ENCODE assay signal across 26 cellular contexts in genomic region chr16:88536510-88536909, GRCh38. TPM values are rescaled to one million over a fixed set of nuclear protein-coding genes. Genes with fewer than 3 reads are reported as not detected.
DNase-seq lines count a peak whose midpoint lies in the region; ATAC-seq, FAIRE-seq and TF ChIP-seq lines count a peak whose summit lies in the region.
"Had no signal": no experiment of that assay in that cellular context is flagged by ENCODE, and none has a peak within 500 bp of the region (broad histone marks: within the 10 kb centered on the region; RNA-seq: fewer than 3 reads in every experiment).

No MANE protein-coding gene starts in this region.

- H3K4me3 ChIP-seq in right cardiac atrium (ENCODE audit: low read length) = no peak overlapping the region
- H3K4me3 ChIP-seq in heart right ventricle = no peak overlapping the region
- H3K4me3 ChIP-seq in kidney (ENCODE audit: low read length in 2 of 2) = no peak overlapping the region
- no peak overlapping the region for H3K4me3 ChIP-seq in gastroesophageal sphincter
- H3K4me3 ChIP-seq in gastrocnemius medialis = no peak overlapping the region
- H3K4me3 ChIP-seq: lower lobe of right lung, mucosa of descending colon, Peyer's patch, SJCRH30, upper lobe of right lung had no signal

- no peaks in the 10 kb centered on the region for H3K36me3 ChIP-seq in heart right ventricle
- H3K36me3 ChIP-seq in kidney (ENCODE audit: control insufficient read depth in 1 of 2, insufficient read depth in 2 of 2, low read length in 2 of 2) = no peaks in the 10 kb centered on the region
- H3K36me3 ChIP-seq in gastroesophageal sphincter = no peaks in the 10 kb centered on the region
- no peaks in the 10 kb centered on the region for H3K36me3 ChIP-seq in gastrocnemius medialis
- H3K36me3 ChIP-seq: lower lobe of right lung, Peyer's patch, SJCRH30, upper lobe of right lung had no signal

- no peaks in the 10 kb centered on the region for H3K9me3 ChIP-seq in right cardiac atrium (ENCODE audit: control insufficient read depth, low read length)
- no peaks in the 10 kb centered on the region for H3K9me3 ChIP-seq in heart right ventricle
- H3K9me3 ChIP-seq in kidney (ENCODE audit: control insufficient read depth in 1 of 2, low read length in 2 of 2) = no peaks in the 10 kb centered on the region
- no peaks in the 10 kb centered on the region for H3K9me3 ChIP-seq in gastroesophageal sphincter
- no peaks in the 10 kb centered on the region for H3K9me3 ChIP-seq in gastrocnemius medialis
- H3K9me3 ChIP-seq: lower lobe of right lung, mucosa of descending colon, Peyer's patch, SJCRH30, upper lobe of right lung had no signal

- no peak for TF ChIP-seq EP300 in gastroesophageal sphincter (IDR thresholded peaks at IDR 0.05)

- intact Hi-C loops in right cardiac atrium (cut with DNase I) = no loop called here
- intact Hi-C loops in heart right ventricle (cut with DNase I) = no loop called here
- intact Hi-C loops in kidney (cut with DNase I) = no loop called here
- intact Hi-C loops in gastrocnemius medialis (cut with DNase I; ENCODE audit: low total_unique reads) = no loop called here

- no peaks in the 10 kb centered on the region for H3K4me1 ChIP-seq in right cardiac atrium (ENCODE audit: control insufficient read depth, insufficient read depth, low read length)
- peaks cover 5 to 24% (median 10%) of the 10 kb centered on the region in 9 donors for H3K4me1 ChIP-seq in heart right ventricle
- peaks cover 0 to 13% of the 10 kb centered on the region in 2 donors for H3K4me1 ChIP-seq in kidney (ENCODE audit: control insufficient read depth in 1 of 2, insufficient read depth in 1 of 2, low read depth in 1 of 2, low read length in 2 of 2)
- peaks cover 0 to 30% (median 21%) of the 10 kb centered on the region in 3 donors for H3K4me1 ChIP-seq in gastroesophageal sphincter
- H3K4me1 ChIP-seq in gastrocnemius medialis = peaks cover 7 to 21% of the 10 kb centered on the region in 2 donors
- H3K4me1 ChIP-seq: SJCRH30 had no signal

- in situ Hi-C loops in gastrocnemius medialis (cut with MboI; ENCODE audit: low sequenced_read_pairs in 4 of 4) = no loop called here

- ATAC-seq in right cardiac atrium (no peak), heart right ventricle (no peak), gastroesophageal sphincter (no peak), gastrocnemius medialis (no peak)
- ATAC-seq: activated CD4-positive, CD25-positive, alpha-beta regulatory T cell treated with anti-CD3 and anti-CD28 coated beads, Interleukin-2, amount 50 U/mL, for 24 hours; activated naive CD8-positive, alpha-beta T cell treated with anti-CD3 and anti-CD28 coated beads, Interleukin-2, amount 50 U/mL, for 24 hours; lower lobe of right lung; mucosa of descending colon; sciatic nerve; upper lobe of right lung had no signal

- H3K27me3 ChIP-seq in right cardiac atrium (ENCODE audit: control insufficient read depth, insufficient read depth) = no peaks in the 10 kb centered on the region
- peaks cover 0 to 35% (median 33%) of the 10 kb centered on the region in 7 donors for H3K27me3 ChIP-seq in heart right ventricle
- H3K27me3 ChIP-seq in gastroesophageal sphincter = peaks cover 36% of the 10 kb centered on the region
- H3K27me3 ChIP-seq in gastrocnemius medialis = peaks cover 21 to 24% (median 24%) of the 10 kb centered on the region in 3 donors
- H3K27me3 ChIP-seq: SJCRH30 had no signal

- 91% methylated on average over 11 of the region's 11 CpGs for WGBS in right cardiac atrium
- 88 to 96% methylated on average over 11 of the region's 11 CpGs for WGBS in heart right ventricle, 2 donors
- 90% methylated on average over 4 of the region's 11 CpGs; no CpG with 5 or more reads in 1 of the 2 donors for WGBS in gastroesophageal sphincter (ENCODE audit: low coverage in 1 of 2), 2 donors

- TF ChIP-seq POLR2A in Raji (IDR thresholded peaks at IDR 0.05; ENCODE audit: insufficient read depth, low read depth, low read length) (peak; percentile 25; the same call in 1 of the 2 replicates), gastroesophageal sphincter (IDR thresholded peaks at IDR 0.05) (no peak), gastrocnemius medialis (IDR thresholded peaks at IDR 0.05) (no peak)

- H3K9ac ChIP-seq in kidney (ENCODE audit: low read length in 2 of 2) = no peak overlapping the region

- DNase-seq in right cardiac atrium = peak in 2 of 3 donors; percentile 34 to 52
- no peak for DNase-seq in heart right ventricle
- DNase-seq in kidney = peak; percentile 60
- no peak for DNase-seq in gastrocnemius medialis
- no peak for DNase-seq in islet precursor cell
- DNase-seq: activated CD8-positive, alpha-beta memory T cell treated with anti-CD3 and anti-CD28 coated beads for 24 hours; activated naive CD8-positive, alpha-beta T cell treated with anti-CD3 and anti-CD28 coated beads, Interleukin-2, amount 50 U/mL, for 24 hours; cerebellar nuclear complex; HFFc6; lower lobe of right lung; mucosa of descending colon; NCI-H1417 treated with DMSO at 0.1 percent for 48 hours; NCI-H2081 treated with DMSO at 0.1 percent for 48 hours; NCI-H226; Peyer's patch; SJCRH30; stimulated activated CD4-positive, alpha-beta T cell treated with anti-CD3 and anti-CD28 coated beads, Interleukin-12 subunit alpha, Interleukin-12 subunit beta, amount 100 ng/mL, for 4 hours; stimulated activated CD4-positive, alpha-beta T cell treated with anti-CD3 and anti-CD28 coated beads, Interleukin-4, amount 100 ng/mL, for 1 hour; T-helper 1 cell; upper lobe of right lung had no signal

- no peak for TF ChIP-seq CTCF in heart right ventricle (IDR thresholded peaks at IDR 0.05)
- TF ChIP-seq CTCF in kidney (IDR thresholded peaks at IDR 0.05; ENCODE audit: borderline replicate concordance, extremely low read depth, insufficient read depth) = no peak
- no peak for TF ChIP-seq CTCF in gastroesophageal sphincter (IDR thresholded peaks at IDR 0.05)
- TF ChIP-seq CTCF in gastrocnemius medialis (IDR thresholded peaks at IDR 0.05 in 4 of 5, conservative IDR thresholded peaks at IDR 0.05 in 1 of 5) = no peak

- H3K27ac ChIP-seq in right cardiac atrium (ENCODE audit: low read length) (no peak overlapping the region), heart right ventricle (no peak overlapping the region), kidney (ENCODE audit: low read depth in 2 of 2, low read length in 2 of 2) (no peak overlapping the region), gastroesophageal sphincter (no peak overlapping the region), gastrocnemius medialis (no peak overlapping the region)
- H3K27ac ChIP-seq: lower lobe of right lung, Peyer's patch, SJCRH30, upper lobe of right lung had no signal

- FAIRE-seq in kidney (lab: Jason Lieb, UNC) = no peak
- FAIRE-seq: D721Med, TTC549 had no signal

RNA-seq across cellular contexts. Expression of gene ZC3H18, which starts 33.7 kb away (rescaled TPM):
- total RNA-seq in right cardiac atrium = 10 to 100 TPM; 17.5 to 25.1 (median 21.2) TPM
- polyA plus RNA-seq in right cardiac atrium = 19.6 TPM
- total RNA-seq in heart right ventricle = 10 to 100 TPM; 18.3 to 28.7 (median 22.0) TPM
- 10 to 100 TPM; 18.4 to 22.7 TPM for polyA plus RNA-seq in heart right ventricle
- 38.2 TPM for total RNA-seq in kidney
- 11.4 TPM for polyA plus RNA-seq in kidney (ENCODE audit: insufficient read depth, low read depth, low replicate concordance)
- total RNA-seq in gastroesophageal sphincter = 10 to 100 TPM; 15.8 to 40.6 (median 23.3) TPM
- 10 to 100 TPM; 10.9 to 20.5 (median 18.4) TPM for total RNA-seq in gastrocnemius medialis

Comparison
In these comparisons a context has a peak if more than half of its experiments do, and no peak if none do; other contexts are left out.
1. DNase-seq: peak in right cardiac atrium (2 of 3) and kidney (single experiment); none in heart right ventricle (0 of 2), gastrocnemius medialis (0 of 2) and islet precursor cell (single experiment).